Comparison of ENCODE assay signal across 8 cellular contexts in genomic region chr15:101258238-101259144, GRCh38. TPM values are rescaled to one million over a fixed set of nuclear protein-coding genes. Genes with fewer than 3 reads are reported as not detected.
DNase-seq lines count a peak whose midpoint lies in the region; ATAC-seq and TF ChIP-seq lines count a peak whose summit lies in the region.

No MANE protein-coding gene starts in this region.

- intact Hi-C loops in adrenal gland (cut with DNase I) (loop anchor here (2.0 to 10.0 kb wide), 4 partner anchors 74 to 244 kb away; no protein-coding TSS in a partner anchor), left cardiac atrium (cut with DNase I) (loop anchor here (1.0 to 2.0 kb wide), 3 partner anchors 170 to 244 kb away; no protein-coding TSS in a partner anchor)

- H3K27me3 ChIP-seq in Peyer's patch (no peaks in the 10 kb centered on the region), adrenal gland (no peaks in the 10 kb centered on the region)

- H3K27ac ChIP-seq in Peyer's patch, result no peak overlapping the region
- H3K27ac ChIP-seq in adrenal gland, result no peak overlapping the region

- peak; percentile 74 to 95 (median 88) for TF ChIP-seq CTCF in Peyer's patch (IDR thresholded peaks at IDR 0.05)
- TF ChIP-seq CTCF in adrenal gland (IDR thresholded peaks at IDR 0.05), result peak; percentile 63 to 96 (median 91)
- peak; percentile 89 for TF ChIP-seq CTCF in retinal pigment epithelial cell (conservative IDR thresholded peaks at IDR 0.05; ENCODE audit: low read depth, low read length)

- no peak for TF ChIP-seq POLR2A in Peyer's patch (IDR thresholded peaks at IDR 0.05)
- no peak for TF ChIP-seq POLR2A in adrenal gland (IDR thresholded peaks at IDR 0.05)

- ATAC-seq in left cardiac atrium (peak; percentile 64 to 75), GM19324 (IDR thresholded peaks at IDR 0.05; ENCODE audit: low FRiP score, unreplicated experiment) (no peak)

- 19 to 37% (median 27%) methylated on average over 8 to 11 of the region's 11 CpGs for WGBS in adrenal gland, 4 donors

- H3K4me1 ChIP-seq in Peyer's patch (peaks cover 0 to 7% (median 0%) of the 10 kb centered on the region in 4 donors), adrenal gland (replicated peaks in 1 of 2) (peaks cover 0 to 10% of the 10 kb centered on the region in 2 donors)

- H3K9me3 ChIP-seq in Peyer's patch (no peaks in the 10 kb centered on the region), adrenal gland (replicated peaks in 1 of 3) (no peaks in the 10 kb centered on the region)

- H3K4me3 ChIP-seq in Peyer's patch, result no peak overlapping the region
- no peak overlapping the region for H3K4me3 ChIP-seq in adrenal gland
- H3K4me3 ChIP-seq in retinal pigment epithelial cell (ENCODE audit: low read length), result no peak overlapping the region

- H3K36me3 ChIP-seq in Peyer's patch, result no peaks in the 10 kb centered on the region
- H3K36me3 ChIP-seq in adrenal gland (replicated peaks in 1 of 2), result no peaks in the 10 kb centered on the region

- DNase-seq in activated gamma-delta T cell treated with Interleukin-2 at 50 U/mL for 16 hours (peak; percentile 46), activated gamma-delta T cell (lab: John Stamatoyannopoulos, UW) (no peak), HuH-7 (ENCODE audit: low spot score) (peak; percentile 61), Peyer's patch (peak in 2 of 3 donors; percentile 49 to 84), adrenal gland (peak; percentile 57 to 88 (median 74)), left cardiac atrium (peak; percentile 63), retinal pigment epithelial cell (ENCODE audit: low read depth) (peak; percentile 34)

RNA-seq across cellular contexts. Expression of gene CHSY1, which starts 6.6 kb away (rescaled TPM):
- total RNA-seq in Peyer's patch (10 to 100 TPM in 1 of 4 donors, 1 to 10 TPM in 3; 8.1 to 31.4 (median 9.3) TPM), adrenal gland (10 to 100 TPM; 28.8 to 82.5 (median 37.7) TPM), left cardiac atrium (10 to 100 TPM; 18.8 to 42.0 TPM)
- polyA plus RNA-seq in adrenal gland, result 10 to 100 TPM; 14.8 to 29.2 (median 18.5) TPM

RNA-seq across cellular contexts. Expression of gene SELENOS, which starts 18.8 kb away (rescaled TPM):
- 100 to 1,000 TPM in 2 of 4 donors, 10 to 100 TPM in 2; 14.0 to 119 (median 103) TPM for total RNA-seq in Peyer's patch
- total RNA-seq in adrenal gland, result 100 to 1,000 TPM in 1 of 8 donors, 10 to 100 TPM in 7; 47.7 to 165 (median 81.6) TPM
- polyA plus RNA-seq in adrenal gland, result 100 to 1,000 TPM in 1 of 3 donors, 10 to 100 TPM in 2; 47.9 to 205 (median 68.8) TPM
- total RNA-seq in left cardiac atrium, result 10 to 100 TPM; 37.7 to 66.2 TPM

RNA-seq across cellular contexts. Expression of gene SNRPA1, which starts 36.6 kb away (rescaled TPM):
- total RNA-seq in Peyer's patch, result 10 to 100 TPM; 36.4 to 80.0 (median 50.4) TPM
- 10 to 100 TPM; 16.0 to 58.6 (median 27.1) TPM for total RNA-seq in adrenal gland
- 10 to 100 TPM; 29.3 to 65.0 (median 44.4) TPM for polyA plus RNA-seq in adrenal gland
- 10 to 100 TPM; 26.7 to 36.7 TPM for total RNA-seq in left cardiac atrium
